Comparison of ENCODE assay signal across 26 cellular contexts in the genomic region with DNA sequence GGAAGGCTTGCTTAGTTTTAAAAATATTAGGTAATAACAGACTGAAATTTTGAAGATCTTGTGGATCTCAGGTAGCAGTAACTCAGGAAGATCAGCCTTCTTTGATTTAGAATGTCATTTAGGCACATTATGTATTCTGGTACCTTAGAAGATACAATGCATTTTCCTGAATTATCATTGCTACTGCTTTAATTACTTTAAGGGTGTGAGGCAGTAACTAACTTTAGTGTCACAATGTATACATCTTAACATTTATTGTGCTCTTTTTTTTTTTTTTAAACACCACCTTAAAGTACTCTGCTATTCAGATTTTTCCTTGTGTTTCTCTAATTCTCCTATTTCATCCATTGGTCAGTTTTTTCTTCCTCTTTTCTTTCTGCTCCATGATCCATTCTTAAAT. TPM values are rescaled to one million over a fixed set of nuclear protein-coding genes. Genes with fewer than 3 reads are reported as not detected.
A peak's percentile ranks its signal among the peaks of the same experiment; 100 is the strongest.
DNase-seq lines count a peak whose midpoint lies in the region; ATAC-seq and TF ChIP-seq lines count a peak whose summit lies in the region.
"Had no signal": no experiment of that assay in that cellular context is flagged by ENCODE, and none has a peak within 500 bp of the region (broad histone marks: within the 10 kb centered on the region; RNA-seq: fewer than 3 reads in every experiment).

No MANE protein-coding gene starts in this region.

- H3K27me3 ChIP-seq in CD4-positive, alpha-beta T cell (ENCODE audit: control insufficient read depth, insufficient read depth, low read length), result no peaks in the 10 kb centered on the region
- H3K27me3 ChIP-seq: MG63 had no signal

- no peak overlapping the region for H3K27ac ChIP-seq in CD4-positive, alpha-beta T cell (ENCODE audit: low read depth, low read length)
- H3K27ac ChIP-seq: 22Rv1, C4-2B had no signal

- CTCF ChIA-PET in CD4-positive, alpha-beta T cell (lab: Charles Lee), result no interaction called here

- intact Hi-C loops in CD4-positive, alpha-beta T cell (cut with DNase I, micrococcal nuclease), result no loop called here

- TF ChIP-seq CTCF in CD4-positive, alpha-beta T cell (IDR thresholded peaks at IDR 0.05), result no peak
- TF ChIP-seq CTCF in mesothelial cell of epicardium (IDR thresholded peaks at IDR 0.05; ENCODE audit: unreplicated experiment), result no peak

- H3K36me3 Mint-ChIP-seq in activated T-cell treated with anti-CD3 and anti-CD28 coated beads, Interleukin-2, amount 50 U/mL, for 72 hours (ENCODE audit: insufficient read depth in 2 of 2), result peaks cover 0 to 5% of the 10 kb centered on the region in 2 donors
- H3K36me3 Mint-ChIP-seq in activated T-cell treated with anti-CD3 and anti-CD28 coated beads, Interleukin-2, amount 50 U/mL, for 4 hours (ENCODE audit: insufficient read depth), result peaks cover 3% of the 10 kb centered on the region
- peaks cover 21% of the 10 kb centered on the region for H3K36me3 Mint-ChIP-seq in CD4-positive, alpha-beta T cell (ENCODE audit: low read depth)
- peaks cover 6% of the 10 kb centered on the region for H3K36me3 Mint-ChIP-seq in central memory CD8-positive, alpha-beta T cell (ENCODE audit: insufficient read depth)
- H3K36me3 Mint-ChIP-seq in mesothelial cell of epicardium, result peaks cover 2% of the 10 kb centered on the region

- peak overlapping the region; percentile 61 for H3K27ac Mint-ChIP-seq in activated T-cell treated with anti-CD3 and anti-CD28 coated beads, Interleukin-2, amount 50 U/mL, for 72 hours
- H3K27ac Mint-ChIP-seq in CD4-positive, alpha-beta T cell, result peak overlapping the region; percentile 0
- peak overlapping the region; percentile 16 for H3K27ac Mint-ChIP-seq in central memory CD8-positive, alpha-beta T cell (ENCODE audit: low read depth)
- peak overlapping the region; percentile 94 for H3K27ac Mint-ChIP-seq in mesothelial cell of epicardium
- H3K27ac Mint-ChIP-seq: B cell, HFFc6 had no signal

- peaks cover 35% of the 10 kb centered on the region for H3K4me1 Mint-ChIP-seq in activated T-cell treated with anti-CD3 and anti-CD28 coated beads, Interleukin-2, amount 50 U/mL, for 72 hours (ENCODE audit: low read depth)
- H3K4me1 Mint-ChIP-seq in activated T-cell treated with anti-CD3 and anti-CD28 coated beads, Interleukin-2, amount 50 U/mL, for 4 hours (ENCODE audit: low read depth), result peaks cover 59% of the 10 kb centered on the region
- H3K4me1 Mint-ChIP-seq in CD4-positive, alpha-beta T cell (ENCODE audit: low read depth), result peaks cover 76% of the 10 kb centered on the region
- peaks cover 53% of the 10 kb centered on the region for H3K4me1 Mint-ChIP-seq in central memory CD8-positive, alpha-beta T cell
- peaks cover 45% of the 10 kb centered on the region for H3K4me1 Mint-ChIP-seq in mesothelial cell of epicardium

- POLR2A ChIA-PET in CD4-positive, alpha-beta T cell (lab: Charles Lee), result interaction anchor here (1.3 kb wide), 1 partner anchor 12 kb away, joined by 4 read pairs; no protein-coding TSS in a partner anchor

- no peak overlapping the region for H3K4me3 Mint-ChIP-seq in activated T-cell treated with anti-CD3 and anti-CD28 coated beads, Interleukin-2, amount 50 U/mL, for 72 hours
- no peak overlapping the region for H3K4me3 Mint-ChIP-seq in activated T-cell treated with anti-CD3 and anti-CD28 coated beads, Interleukin-2, amount 50 U/mL, for 4 hours
- H3K4me3 Mint-ChIP-seq in CD4-positive, alpha-beta T cell, result no peak overlapping the region
- no peak overlapping the region for H3K4me3 Mint-ChIP-seq in central memory CD8-positive, alpha-beta T cell
- no peak overlapping the region for H3K4me3 Mint-ChIP-seq in mesothelial cell of epicardium
- H3K4me3 Mint-ChIP-seq: B cell, HFFc6 had no signal

- no peaks in the 10 kb centered on the region for H3K9me3 ChIP-seq in CD4-positive, alpha-beta T cell (ENCODE audit: control insufficient read depth, low read length)
- H3K9me3 ChIP-seq: HAP-1, MG63 had no signal

- no peaks in the 10 kb centered on the region for H3K9me3 Mint-ChIP-seq in activated T-cell treated with anti-CD3 and anti-CD28 coated beads, Interleukin-2, amount 50 U/mL, for 72 hours
- no peaks in the 10 kb centered on the region for H3K9me3 Mint-ChIP-seq in activated T-cell treated with anti-CD3 and anti-CD28 coated beads, Interleukin-2, amount 50 U/mL, for 4 hours
- H3K9me3 Mint-ChIP-seq in CD4-positive, alpha-beta T cell, result no peaks in the 10 kb centered on the region
- no peaks in the 10 kb centered on the region for H3K9me3 Mint-ChIP-seq in central memory CD8-positive, alpha-beta T cell
- H3K9me3 Mint-ChIP-seq in mesothelial cell of epicardium, result no peaks in the 10 kb centered on the region
- H3K9me3 Mint-ChIP-seq: HFFc6 had no signal

- no peaks in the 10 kb centered on the region for H3K27me3 Mint-ChIP-seq in activated T-cell treated with anti-CD3 and anti-CD28 coated beads, Interleukin-2, amount 50 U/mL, for 72 hours (ENCODE audit: low read depth)
- H3K27me3 Mint-ChIP-seq in activated T-cell treated with anti-CD3 and anti-CD28 coated beads, Interleukin-2, amount 50 U/mL, for 4 hours (ENCODE audit: low read depth), result no peaks in the 10 kb centered on the region
- no peaks in the 10 kb centered on the region for H3K27me3 Mint-ChIP-seq in CD4-positive, alpha-beta T cell
- H3K27me3 Mint-ChIP-seq in central memory CD8-positive, alpha-beta T cell, result no peaks in the 10 kb centered on the region
- H3K27me3 Mint-ChIP-seq in mesothelial cell of epicardium (ENCODE audit: low read depth), result no peaks in the 10 kb centered on the region
- H3K27me3 Mint-ChIP-seq: B cell had no signal

- no peak for DNase-seq in activated T-cell treated with anti-CD3 and anti-CD28 coated beads, Interleukin-2, amount 50 U/mL, for 72 hours
- DNase-seq in activated T-cell treated with anti-CD3 and anti-CD28 coated beads, Interleukin-2, amount 50 U/mL, for 4 hours, result no peak
- DNase-seq in CD4-positive, alpha-beta T cell, result no peak
- no peak for DNase-seq in central memory CD8-positive, alpha-beta T cell (ENCODE audit: low spot score in 2 of 2)
- no peak for DNase-seq in mesothelial cell of epicardium (ENCODE audit: low spot score in 2 of 2, unreplicated experiment in 2 of 2)
- DNase-seq in middle frontal gyrus (ENCODE audit: extremely low spot score, low spot score), result no peak
- DNase-seq in dermis blood vessel endothelial cell, result no peak
- DNase-seq: GDM1, GOT3, HFFc6, KBM-7, MG63, NCI-H1105 treated with DMSO at 0.1 percent for 48 hours, NCI-H146, NCI-H1930, NCI-H446, NCI-H524 treated with DMSO at 0.1 percent for 48 hours, NCI-H774, SIG-M5 had no signal

- no peak for ATAC-seq in activated T-cell treated with anti-CD3 and anti-CD28 coated beads, Interleukin-2, amount 50 U/mL, for 72 hours (replicated peaks in 1 of 2)
- ATAC-seq in activated T-cell treated with anti-CD3 and anti-CD28 coated beads, Interleukin-2, amount 50 U/mL, for 4 hours, result no peak
- ATAC-seq in CD4-positive, alpha-beta T cell (ENCODE audit: poor library complexity), result no peak
- ATAC-seq in central memory CD8-positive, alpha-beta T cell (replicated peaks; ENCODE audit: extremely low read depth, poor library complexity, severe bottlenecking), result no peak
- ATAC-seq in GM21529 (IDR thresholded peaks at IDR 0.05; ENCODE audit: unreplicated experiment), result no peak
- ATAC-seq: GM12878 had no signal

RNA-seq across cellular contexts. Expression of gene MAPK14, which starts 13.3 kb away (rescaled TPM):
- total RNA-seq in activated T-cell treated with anti-CD3 and anti-CD28 coated beads, Interleukin-2, amount 50 U/mL, for 72 hours, result 10 to 100 TPM; 53.0 to 63.4 TPM
- 10 to 100 TPM; 35.7 to 40.9 (median 38.7) TPM for total RNA-seq in activated T-cell treated with anti-CD3 and anti-CD28 coated beads, Interleukin-2, amount 50 U/mL, for 4 hours
- 10 to 100 TPM; 42.6 to 42.8 TPM for total RNA-seq in CD4-positive, alpha-beta T cell
- total RNA-seq in mesothelial cell of epicardium (51.1 to 54.8 TPM (median 54.8 TPM) in 3 replicates), dermis blood vessel endothelial cell (71.8 and 77.0 TPM in 2 replicates)

RNA-seq across cellular contexts. Expression of gene SLC26A8, which starts 16.5 kb away (rescaled TPM):
- total RNA-seq in activated T-cell treated with anti-CD3 and anti-CD28 coated beads, Interleukin-2, amount 50 U/mL, for 72 hours, result under 1 TPM in 1 of 2 donors, not detected in 1; 0.44 TPM
- not detected for total RNA-seq in activated T-cell treated with anti-CD3 and anti-CD28 coated beads, Interleukin-2, amount 50 U/mL, for 4 hours
- not detected for total RNA-seq in CD4-positive, alpha-beta T cell
- total RNA-seq in mesothelial cell of epicardium (0.27 to 0.38 TPM (median 0.29 TPM) in 3 replicates), dermis blood vessel endothelial cell (under 0.01 TPM in 1 of 2 replicates, not detected in the other)
- total RNA-seq: B cell, HFFc6, LHCN-M2 had no signal

Comparison
In these comparisons a context has a peak if more than half of its experiments do, and no peak if none do; other contexts are left out.
1. H3K27ac Mint-ChIP-seq: peak in every context shown above with its lines; median percentile 94 in mesothelial cell of epicardium; 61 in activated T-cell treated with anti-CD3 and anti-CD28 coated beads, Interleukin-2, amount 50 U/mL, for 72 hours; 16 in central memory CD8-positive, alpha-beta T cell; 0 in CD4-positive, alpha-beta T cell.